22 cellular contexts compared by ENCODE assay signal in genomic region chr5:135989686-135990085, GRCh38. TPM values are rescaled to one million over a fixed set of nuclear protein-coding genes. Genes with fewer than 3 reads are reported as not detected.
DNase-seq lines count a peak whose midpoint lies in the region; ATAC-seq, FAIRE-seq and TF ChIP-seq lines count a peak whose summit lies in the region.
"Had no signal": no experiment of that assay in that cellular context is flagged by ENCODE, and none has a peak within 500 bp of the region (broad histone marks: within the 10 kb centered on the region; RNA-seq: fewer than 3 reads in every experiment).

No MANE protein-coding gene starts in this region.

- H3K9me3 ChIP-seq in BE2C: no peaks in the 10 kb centered on the region
- no peaks in the 10 kb centered on the region for H3K9me3 ChIP-seq in OCI-LY3 (ENCODE audit: insufficient read depth, low read length)
- H3K9me3 ChIP-seq in adrenal gland (replicated peaks in 1 of 3): no peaks in the 10 kb centered on the region
- no peaks in the 10 kb centered on the region for H3K9me3 ChIP-seq in keratinocyte (ENCODE audit: control insufficient read depth, low read depth, low read length)

- dilution Hi-C loops in keratinocyte (cut with MboI; ENCODE audit: extremely low pct_ligation_motif_present, low sequenced_read_pairs): no loop called here

- H3K27me3 ChIP-seq in BE2C (peaks cover 15% of the 10 kb centered on the region), OCI-LY3 (ENCODE audit: low read depth, low read length) (peaks cover 20% of the 10 kb centered on the region), adrenal gland (no peaks in the 10 kb centered on the region), keratinocyte (ENCODE audit: control insufficient read depth, extremely low read depth, insufficient read depth, low read length) (no peaks in the 10 kb centered on the region)

- peaks cover 20 to 54% of the 10 kb centered on the region in 2 donors for H3K27me3 Mint-ChIP-seq in effector memory CD8-positive, alpha-beta T cell

- FAIRE-seq in keratinocyte (lab: Jason Lieb, UNC): peak; percentile 23
- FAIRE-seq: GM12892 had no signal

- peaks cover 0 to under 1% of the 10 kb centered on the region in 2 donors for H3K9me3 Mint-ChIP-seq in effector memory CD8-positive, alpha-beta T cell
- H3K9me3 Mint-ChIP-seq: CD14-positive monocyte had no signal

- H3K9me1 ChIP-seq in keratinocyte (ENCODE audit: control insufficient read depth, extremely low read depth, insufficient read depth, low read length): no peaks in the 10 kb centered on the region

- no peaks in the 10 kb centered on the region for H3K4me1 Mint-ChIP-seq in effector memory CD8-positive, alpha-beta T cell (ENCODE audit: low read depth in 2 of 2)

- WGBS in adrenal gland, 4 donors: 56 to 76% (median 61%) methylated on average over 7 of the region's 7 CpGs

- no peaks in the 10 kb centered on the region for H3K36me3 ChIP-seq in BE2C
- no peaks in the 10 kb centered on the region for H3K36me3 ChIP-seq in OCI-LY3 (replicated peaks; ENCODE audit: low read depth, low read length)
- no peaks in the 10 kb centered on the region for H3K36me3 ChIP-seq in adrenal gland (replicated peaks in 1 of 2)
- no peaks in the 10 kb centered on the region for H3K36me3 ChIP-seq in keratinocyte (ENCODE audit: control insufficient read depth in 2 of 2, extremely low read depth in 1 of 2, insufficient read depth in 2 of 2, low read length in 2 of 2)

- H2AFZ ChIP-seq in OCI-LY3 (ENCODE audit: low read depth, low read length): no peak overlapping the region
- H2AFZ ChIP-seq in keratinocyte (ENCODE audit: control insufficient read depth, low read length): no peak overlapping the region

- DNase-seq in BE2C: no peak
- peak in 4 of 7 donors; percentile 18 to 47 (median 32) for DNase-seq in adrenal gland
- no peak for DNase-seq in keratinocyte (ENCODE audit: low read depth, low spot score)
- no peak for DNase-seq in NCI-H1436 (lab: John Stamatoyannopoulos, UW)
- DNase-seq in effector memory CD8-positive, alpha-beta T cell: no peak
- DNase-seq in NCI-H510A (lab: John Stamatoyannopoulos, UW): no peak
- DNase-seq: 8988T, DND-41, GOT3, HCEC 1CT, MV-4-11, NCI-H1694 treated with DMSO at 0.1 percent for 48 hours, NCI-H2081 treated with DMSO at 0.1 percent for 48 hours, NCI-H2171 treated with DMSO at 0.1 percent for 48 hours, NCI-H526, SIG-M5 had no signal

- H3K9ac ChIP-seq in OCI-LY3 (ENCODE audit: low read length) (no peak overlapping the region), keratinocyte (ENCODE audit: control insufficient read depth, extremely low read depth, insufficient read depth, low read length) (no peak overlapping the region)

- H3K27ac ChIP-seq in OCI-LY3 (ENCODE audit: low read length) (no peak overlapping the region), adrenal gland (no peak overlapping the region), keratinocyte (ENCODE audit: control insufficient read depth, insufficient read depth, low read length) (no peak overlapping the region)

- no peaks in the 10 kb centered on the region for H4K20me1 ChIP-seq in OCI-LY3 (ENCODE audit: insufficient read depth, low read length)
- no peaks in the 10 kb centered on the region for H4K20me1 ChIP-seq in keratinocyte (ENCODE audit: control insufficient read depth, extremely low read depth, insufficient read depth, low read length)

- H3K4me3 Mint-ChIP-seq in effector memory CD8-positive, alpha-beta T cell: no peak overlapping the region
- H3K4me3 Mint-ChIP-seq: CD14-positive monocyte had no signal

- no peak for TF ChIP-seq POLR2A in adrenal gland (IDR thresholded peaks at IDR 0.05)

- H3K4me3 ChIP-seq in BE2C (ENCODE audit: low read depth, low read length) (no peak overlapping the region), OCI-LY3 (ENCODE audit: low read length) (no peak overlapping the region), adrenal gland (no peak overlapping the region), keratinocyte (ENCODE audit: control insufficient read depth in 2 of 3, extremely low read depth in 1 of 3, insufficient read depth in 2 of 3, low read depth in 1 of 3, low read length in 3 of 3) (no peak overlapping the region)

- no peaks in the 10 kb centered on the region for H3K36me3 Mint-ChIP-seq in effector memory CD8-positive, alpha-beta T cell (ENCODE audit: insufficient read depth)

- H3K79me2 ChIP-seq in OCI-LY3 (ENCODE audit: low read length): no peaks in the 10 kb centered on the region
- no peaks in the 10 kb centered on the region for H3K79me2 ChIP-seq in keratinocyte (ENCODE audit: control insufficient read depth, insufficient read depth, low read length)

- peak; percentile 26; the same call in 1 of the 2 replicates for TF ChIP-seq CTCF in BE2C (IDR thresholded peaks at IDR 0.05; ENCODE audit: low read depth, low read length)
- 0 out of 2 replicates have a peak, but pooled peaks have one; percentile 6 for TF ChIP-seq CTCF in OCI-LY3 (IDR thresholded peaks at IDR 0.05; ENCODE audit: low read depth, low read length)
- TF ChIP-seq CTCF in adrenal gland (IDR thresholded peaks at IDR 0.05): peak in 4 of 6 experiments; percentile 8 to 32 (median 24)
- TF ChIP-seq CTCF in keratinocyte (optimal IDR thresholded peaks at IDR 0.05 in 1 of 3, IDR thresholded peaks at IDR 0.05 in 1 of 3, conservative IDR thresholded peaks at IDR 0.05 in 1 of 3; ENCODE audit: extremely low read depth in 1 of 3, insufficient read depth in 2 of 3, low read length in 3 of 3): no peak

- ATAC-seq in effector memory CD8-positive, alpha-beta T cell (replicated peaks): no peak
- ATAC-seq in HG03460 (IDR thresholded peaks at IDR 0.05; ENCODE audit: unreplicated experiment): no peak

- intact Hi-C loops in adrenal gland (cut with DNase I): no loop called here

- H3K4me2 ChIP-seq in OCI-LY3 (ENCODE audit: low read length): no peak overlapping the region
- H3K4me2 ChIP-seq in keratinocyte (ENCODE audit: control insufficient read depth, extremely low read depth, insufficient read depth, low read depth, low read length): no peak overlapping the region

- H3K4me1 ChIP-seq in BE2C (peaks cover 3% of the 10 kb centered on the region; the same call in 1 of the 2 replicates), OCI-LY3 (ENCODE audit: low read length) (no peaks in the 10 kb centered on the region), adrenal gland (replicated peaks in 1 of 2) (peaks cover 0 to 9% of the 10 kb centered on the region in 2 donors), keratinocyte (ENCODE audit: control insufficient read depth, extremely low read depth, insufficient read depth, low read length) (peaks cover 3% of the 10 kb centered on the region)

- no peak overlapping the region for H3K27ac Mint-ChIP-seq in effector memory CD8-positive, alpha-beta T cell
- H3K27ac Mint-ChIP-seq: CD14-positive monocyte had no signal

RNA-seq across cellular contexts. Expression of gene LECT2, which starts 34.9 kb away (rescaled TPM):
- polyA plus RNA-seq in BE2C (2012; ENCODE audit: insufficient read depth, insufficient read length, low read depth): not detected
- not detected for total RNA-seq in adrenal gland
- polyA plus RNA-seq in adrenal gland (not detected), keratinocyte (0.08 TPM in 1 of 3 replicates, not detected in the others)
- not detected for polyA plus RNA-seq in keratinocyte (2011; ENCODE audit: low read depth)
- not detected in 2 replicates for polyA plus RNA-seq in keratinocyte (2011; cell fraction: cytosol; rRNA removed)
- polyA plus RNA-seq in keratinocyte (2011; cell fraction: nucleus; rRNA removed): not detected in 2 replicates
- not detected in 2 replicates for polyA plus RNA-seq in keratinocyte (2012; ENCODE audit: low replicate concordance)
- polyA minus RNA-seq in keratinocyte: not detected in 3 replicates
- not detected for polyA minus RNA-seq in keratinocyte (2011; cell fraction: cytosol; rRNA and poly(A)+ RNA removed)
- polyA minus RNA-seq in keratinocyte (2011; cell fraction: nucleus; rRNA and poly(A)+ RNA removed): not detected in 2 replicates
- total RNA-seq: HT1080, M059J had no signal
- polyA plus RNA-seq: CD14-positive monocyte had no signal

RNA-seq across cellular contexts. Expression of gene TGFBI, which starts 39.1 kb away (rescaled TPM):
- 2.5 TPM for polyA plus RNA-seq in BE2C (2012; ENCODE audit: insufficient read depth, insufficient read length, low read depth)
- total RNA-seq in adrenal gland: 100 to 1,000 TPM in 5 of 8 donors, 10 to 100 TPM in 3; 48.4 to 200 (median 123) TPM
- 100 to 1,000 TPM in 2 of 3 donors, 10 to 100 TPM in 1; 42.9 to 126 (median 103) TPM for polyA plus RNA-seq in adrenal gland
- polyA plus RNA-seq in keratinocyte: 270 to 490 TPM (median 379 TPM) in 3 replicates
- 92.0 TPM for polyA plus RNA-seq in keratinocyte (2011; ENCODE audit: low read depth)
- 190 and 225 TPM in 2 replicates for polyA plus RNA-seq in keratinocyte (2011; cell fraction: cytosol; rRNA removed)
- polyA plus RNA-seq in keratinocyte (2011; cell fraction: nucleus; rRNA removed): 856 and 930 TPM in 2 replicates
- polyA plus RNA-seq in keratinocyte (2012; ENCODE audit: low replicate concordance): 178 and 370 TPM in 2 replicates
- 282 to 529 TPM (median 401 TPM) in 3 replicates for polyA minus RNA-seq in keratinocyte
- polyA minus RNA-seq in keratinocyte (2011; cell fraction: cytosol; rRNA and poly(A)+ RNA removed): 410 TPM
- 536 and 762 TPM in 2 replicates for polyA minus RNA-seq in keratinocyte (2011; cell fraction: nucleus; rRNA and poly(A)+ RNA removed)

Comparison
In these comparisons a context has a peak if more than half of its experiments do, and no peak if none do; other contexts are left out.
1. DNase-seq: peak in adrenal gland (4 of 7); none in BE2C (single experiment), keratinocyte (single experiment), NCI-H1436 (single experiment), effector memory CD8-positive, alpha-beta T cell (0 of 3) and NCI-H510A (single experiment).
2. CTCF ChIP-seq: peak in BE2C (single experiment), OCI-LY3 (single experiment) and adrenal gland (4 of 6); none in keratinocyte (0 of 3).